In the genomic region with DNA sequence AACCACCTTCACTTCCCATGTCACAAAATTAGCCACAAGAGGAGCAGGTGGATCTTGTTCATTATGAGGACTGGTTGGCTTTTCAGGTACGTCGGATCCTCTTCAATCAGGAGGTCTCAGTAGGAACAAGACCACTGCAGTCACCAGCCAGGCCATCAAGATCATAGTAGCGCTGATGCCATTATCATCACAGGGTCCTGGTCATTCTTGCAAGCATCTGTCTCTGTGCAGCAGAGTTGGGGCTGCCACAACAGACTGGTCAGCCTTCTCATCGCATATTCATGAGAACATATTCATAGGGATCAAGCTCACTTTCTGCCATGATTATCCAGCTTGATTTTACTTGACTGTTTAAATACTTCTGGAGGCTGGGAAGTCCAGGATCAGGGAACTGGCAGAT, we compare ENCODE assay signal across 17 cellular contexts.
DNase-seq lines count a peak whose midpoint lies in the region; ATAC-seq lines count a peak whose summit lies in the region.
"Had no signal": no experiment of that assay in that cellular context is flagged by ENCODE, and none has a peak within 500 bp of the region (broad histone marks: within the 10 kb centered on the region; RNA-seq: fewer than 3 reads in every experiment).

No MANE protein-coding gene starts in this region.

- CTCF ChIA-PET in activated CD8-positive, alpha-beta memory T cell treated with anti-CD3 and anti-CD28 coated beads, Interleukin-2, amount 10 ng/mL, durations not matched to agents 7 days and 5 days (lab: Charles Lee), result interaction anchor here (1.2 to 12.4 kb wide), 2 partner anchors 135 to 181 kb away, joined by 4 to 243 read pairs; no protein-coding TSS in a partner anchor

- ATAC-seq in activated CD8-positive, alpha-beta memory T cell treated with anti-CD3 and anti-CD28 coated beads, Interleukin-2, amount 10 ng/mL, durations not matched to agents 7 days and 5 days, result no peak
- ATAC-seq: CD8-positive, alpha-beta T cell had no signal

- H3K36me3 Mint-ChIP-seq in activated CD8-positive, alpha-beta memory T cell treated with anti-CD3 and anti-CD28 coated beads, Interleukin-2, amount 10 ng/mL, durations not matched to agents 7 days and 5 days, result no peaks in the 10 kb centered on the region
- H3K36me3 Mint-ChIP-seq: CD8-positive, alpha-beta T cell had no signal

- no peak overlapping the region for H3K4me3 Mint-ChIP-seq in activated CD8-positive, alpha-beta memory T cell treated with anti-CD3 and anti-CD28 coated beads, Interleukin-2, amount 10 ng/mL, durations not matched to agents 7 days and 5 days
- H3K4me3 Mint-ChIP-seq: B cell; CD8-positive, alpha-beta T cell had no signal

- H3K27ac Mint-ChIP-seq in activated CD8-positive, alpha-beta memory T cell treated with anti-CD3 and anti-CD28 coated beads, Interleukin-2, amount 10 ng/mL, durations not matched to agents 7 days and 5 days, result no peak overlapping the region
- H3K27ac Mint-ChIP-seq: B cell; CD8-positive, alpha-beta T cell had no signal

- no peak overlapping the region for H3K27ac ChIP-seq in effector memory CD4-positive, alpha-beta T cell (ENCODE audit: insufficient read depth, low read length, poor library complexity, severe bottlenecking)
- H3K27ac ChIP-seq: BLaER1 treated with 17β-estradiol and CSF1 and Interleukin-3, amounts not matched to agents 10 nM and 100 nM; GM23248; HL-60 had no signal

- H3K4me3 ChIP-seq in effector memory CD4-positive, alpha-beta T cell (ENCODE audit: insufficient read depth, low read depth, low read length, poor library complexity, severe bottlenecking), result no peak overlapping the region
- H3K4me3 ChIP-seq: BLaER1 treated with 17β-estradiol and CSF1 and Interleukin-3, amounts not matched to agents 10 nM and 100 nM; GM23248 had no signal

- no peaks in the 10 kb centered on the region for H3K4me1 ChIP-seq in effector memory CD4-positive, alpha-beta T cell (ENCODE audit: control insufficient read depth, insufficient read depth, low read length, poor library complexity, severe bottlenecking)
- H3K4me1 ChIP-seq: BLaER1 treated with 17β-estradiol and CSF1 and Interleukin-3, amounts not matched to agents 10 nM and 100 nM had no signal

- peaks cover 31% of the 10 kb centered on the region for H3K27me3 Mint-ChIP-seq in activated CD8-positive, alpha-beta memory T cell treated with anti-CD3 and anti-CD28 coated beads, Interleukin-2, amount 10 ng/mL, durations not matched to agents 7 days and 5 days

- no peaks in the 10 kb centered on the region for H3K9me3 Mint-ChIP-seq in activated CD8-positive, alpha-beta memory T cell treated with anti-CD3 and anti-CD28 coated beads, Interleukin-2, amount 10 ng/mL, durations not matched to agents 7 days and 5 days (ENCODE audit: low read depth)
- H3K9me3 Mint-ChIP-seq: CD8-positive, alpha-beta T cell had no signal

- DNase-seq in activated CD8-positive, alpha-beta memory T cell treated with anti-CD3 and anti-CD28 coated beads, Interleukin-2, amount 10 ng/mL, durations not matched to agents 7 days and 5 days, result peak; percentile 26
- no peak for DNase-seq in activated CD8-positive, alpha-beta memory T cell treated with anti-CD3 and anti-CD28 coated beads, Interleukin-2, amount 50 U/mL, for 4 hours
- DNase-seq in islet precursor cell, result peak; percentile 18
- DNase-seq in mesenteric fat pad (ENCODE audit: low spot score), result peak; percentile 57
- DNase-seq in ureter (ENCODE audit: low spot score), result peak; percentile 12
- no peak for DNase-seq in NCI-H446 (lab: John Stamatoyannopoulos, UW)
- no peak for DNase-seq in inferior parietal cortex (ENCODE audit: extremely low spot score)
- no peak for DNase-seq in effector memory CD4-positive, alpha-beta T cell
- DNase-seq: Calu3, DMS79 treated with DMSO at 0.1 percent for 48 hours, GF-D8, GM23248, HCEC 1CT had no signal

- H3K4me1 Mint-ChIP-seq in activated CD8-positive, alpha-beta memory T cell treated with anti-CD3 and anti-CD28 coated beads, Interleukin-2, amount 10 ng/mL, durations not matched to agents 7 days and 5 days, result no peaks in the 10 kb centered on the region
- H3K4me1 Mint-ChIP-seq: B cell had no signal

- no peaks in the 10 kb centered on the region for H3K27me3 ChIP-seq in effector memory CD4-positive, alpha-beta T cell (replicated peaks; ENCODE audit: control insufficient read depth, insufficient read depth, low read length, poor library complexity, severe bottlenecking)
- H3K27me3 ChIP-seq: BLaER1 treated with 17β-estradiol and CSF1 and Interleukin-3, amounts not matched to agents 10 nM and 100 nM had no signal

- no peaks in the 10 kb centered on the region for H3K9me3 ChIP-seq in effector memory CD4-positive, alpha-beta T cell (ENCODE audit: control insufficient read depth, low read length)
- H3K9me3 ChIP-seq: BLaER1 treated with 17β-estradiol and CSF1 and Interleukin-3, amounts not matched to agents 10 nM and 100 nM had no signal

- H3K36me3 ChIP-seq in effector memory CD4-positive, alpha-beta T cell (ENCODE audit: control insufficient read depth, insufficient read depth, low read length), result no peaks in the 10 kb centered on the region
- H3K36me3 ChIP-seq: BLaER1 treated with 17β-estradiol and CSF1 and Interleukin-3, amounts not matched to agents 10 nM and 100 nM had no signal

Comparison
In these comparisons a context has a peak if more than half of its experiments do, and no peak if none do; other contexts are left out.
1. DNase-seq: peak in activated CD8-positive, alpha-beta memory T cell treated with anti-CD3 and anti-CD28 coated beads, Interleukin-2, amount 10 ng/mL, durations not matched to agents 7 days and 5 days (single experiment), islet precursor cell (single experiment), mesenteric fat pad (single experiment) and ureter (single experiment); none in activated CD8-positive, alpha-beta memory T cell treated with anti-CD3 and anti-CD28 coated beads, Interleukin-2, amount 50 U/mL, for 4 hours (single experiment), NCI-H446 (0 of 2), inferior parietal cortex (single experiment) and effector memory CD4-positive, alpha-beta T cell (0 of 3).